Comparison of ENCODE assay signal across 8 cellular contexts in the genomic region with DNA sequence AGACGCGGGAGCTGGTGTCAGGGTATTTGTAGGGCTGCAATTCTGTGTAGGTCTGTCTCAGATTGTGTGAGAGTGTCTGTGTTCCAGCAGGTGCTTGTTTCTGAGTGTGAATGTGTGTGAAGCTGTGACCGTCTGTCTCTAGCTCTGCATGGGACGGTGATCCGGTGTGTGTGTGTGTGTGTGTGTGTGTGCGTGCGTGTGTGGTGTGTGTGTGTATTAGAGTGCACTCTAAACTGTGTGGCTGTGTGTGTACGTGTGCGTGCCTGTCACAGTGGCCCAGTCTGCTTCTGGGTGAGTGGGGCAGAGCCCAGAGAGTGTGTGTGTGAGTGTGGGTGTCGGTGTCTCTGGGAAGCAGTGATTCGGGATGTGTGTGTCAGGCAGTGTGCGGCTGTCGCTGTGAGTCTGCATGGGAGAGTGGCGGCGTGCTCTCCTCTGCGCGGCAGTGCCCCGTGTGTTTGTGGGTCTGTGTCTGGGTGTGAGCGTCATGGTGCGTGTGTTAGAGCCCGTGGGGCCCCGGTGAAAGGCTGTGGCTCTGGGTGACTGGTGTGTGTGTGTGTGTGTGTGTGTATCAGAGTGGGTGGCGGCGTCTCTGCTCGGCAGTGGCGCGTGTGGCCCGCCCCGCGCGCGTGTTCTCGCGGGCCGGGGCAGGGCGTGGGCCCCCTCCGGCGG. TPM values are rescaled to one million over a fixed set of nuclear protein-coding genes. Genes with fewer than 3 reads are reported as not detected.
DNase-seq lines count a peak whose midpoint lies in the region; ATAC-seq and TF ChIP-seq lines count a peak whose summit lies in the region.

No MANE protein-coding gene starts in this region.

- H3K4me3 Mint-ChIP-seq in brain, result peak overlapping the region; percentile 90 to 96 (median 94)
- peak overlapping the region; percentile 74 to 88 for H3K4me3 Mint-ChIP-seq in stimulated activated naive CD8-positive, alpha-beta T cell treated with anti-CD3 and anti-CD28 coated beads, Interleukin-15, amount 100 ng/mL, for 72 hours

- H3K36me3 ChIP-seq in right lobe of liver, result no peaks in the 10 kb centered on the region

- peak overlapping the region in 1 of 3 donors; percentile 60 for H3K4me3 ChIP-seq in right lobe of liver

- TF ChIP-seq CTCF in brain (conservative IDR thresholded peaks at IDR 0.05) (no peak), right lobe of liver (IDR thresholded peaks at IDR 0.05) (no peak)

- H3K4me1 ChIP-seq in right lobe of liver, result no peaks in the 10 kb centered on the region

- peak; percentile 13 for DNase-seq in activated CD4-positive, alpha-beta T cell treated with anti-CD3 and anti-CD28 coated beads for 48 hours
- no peak for DNase-seq in activated CD4-positive, alpha-beta T cell treated with anti-CD3 and anti-CD28 coated beads for 1 hour
- no peak for DNase-seq in right lobe of liver
- DNase-seq in stimulated activated naive CD8-positive, alpha-beta T cell treated with anti-CD3 and anti-CD28 coated beads, Interleukin-15, amount 100 ng/mL, for 72 hours, result no peak
- no peak for DNase-seq in NCI-H128 (lab: John Stamatoyannopoulos, UW; ENCODE audit: unreplicated experiment)
- DNase-seq in cortex of kidney (lab: John Stamatoyannopoulos, UW), result no peak

- H3K27ac Mint-ChIP-seq in brain, result peak overlapping the region; percentile 88 to 95 (median 95)
- H3K27ac Mint-ChIP-seq in stimulated activated naive CD8-positive, alpha-beta T cell treated with anti-CD3 and anti-CD28 coated beads, Interleukin-15, amount 100 ng/mL, for 72 hours, result peak overlapping the region; percentile 0 to 66

- intact Hi-C loops in right lobe of liver (cut with DNase I), result no loop called here

- WGBS in right lobe of liver (ENCODE audit: insufficient coverage, low coverage, low lambda C conversion rate, missing lambda C conversion rate), result 12% methylated on average over 7 of the region's 38 CpGs

- ATAC-seq in right lobe of liver (peak in 3 of 4 donors; percentile 3 to 27 (median 11)), HG03196 (IDR thresholded peaks at IDR 0.05; ENCODE audit: unreplicated experiment) (no peak)
- peak; percentile 16 for ATAC-seq in stimulated activated naive CD8-positive, alpha-beta T cell treated with anti-CD3 and anti-CD28 coated beads, Interleukin-15, amount 100 ng/mL, for 72 hours

- no peaks in the 10 kb centered on the region for H3K27me3 ChIP-seq in right lobe of liver

- H3K9me3 Mint-ChIP-seq in brain, result peaks cover 0 to 5% (median 0%) of the 10 kb centered on the region in 5 experiments
- no peaks in the 10 kb centered on the region for H3K9me3 Mint-ChIP-seq in stimulated activated naive CD8-positive, alpha-beta T cell treated with anti-CD3 and anti-CD28 coated beads, Interleukin-15, amount 100 ng/mL, for 72 hours

- no peaks in the 10 kb centered on the region for H3K36me3 Mint-ChIP-seq in brain

- H3K27ac ChIP-seq in right lobe of liver, result no peak overlapping the region

- H3K4me1 Mint-ChIP-seq in brain, result peaks cover 50% of the 10 kb centered on the region
- peaks cover 13% of the 10 kb centered on the region for H3K4me1 Mint-ChIP-seq in stimulated activated naive CD8-positive, alpha-beta T cell treated with anti-CD3 and anti-CD28 coated beads, Interleukin-15, amount 100 ng/mL, for 72 hours

- no peak for TF ChIP-seq POLR2A in right lobe of liver (IDR thresholded peaks at IDR 0.05)

- H3K9me3 ChIP-seq in right lobe of liver, result no peaks in the 10 kb centered on the region

- peaks cover 27% of the 10 kb centered on the region for H3K27me3 Mint-ChIP-seq in brain
- peaks cover 82% of the 10 kb centered on the region for H3K27me3 Mint-ChIP-seq in stimulated activated naive CD8-positive, alpha-beta T cell treated with anti-CD3 and anti-CD28 coated beads, Interleukin-15, amount 100 ng/mL, for 72 hours

RNA-seq across cellular contexts. Expression of a gene that starts 0.4 kb away (rescaled TPM):
- polyA plus RNA-seq in brain (ENCODE audit: insufficient read depth, low read depth, low replicate concordance), result 50.7 TPM
- total RNA-seq in right lobe of liver, result 1 to 10 TPM; 1.3 to 4.6 (median 1.6) TPM
